Comparison of ENCODE assay signal across 8 cellular contexts in genomic region chr6:103122766-103123601, GRCh38.
DNase-seq lines count a peak whose midpoint lies in the region; ATAC-seq, FAIRE-seq and TF ChIP-seq lines count a peak whose summit lies in the region.

No MANE protein-coding gene starts in this region.

- H3K4me1 Mint-ChIP-seq in neural crest cell = no peaks in the 10 kb centered on the region
- no peaks in the 10 kb centered on the region for H3K4me1 Mint-ChIP-seq in effector memory CD8-positive, alpha-beta T cell (ENCODE audit: low read depth in 2 of 2)

- H4K5ac ChIP-seq in H1 (ENCODE audit: insufficient read length, low read depth, low read length) = no peak overlapping the region

- DNase-seq in D721Med (ENCODE audit: insufficient read length, low spot score) (no peak), KBM-7 (peak; percentile 51), H1 (ENCODE audit: low read depth in 1 of 2, low spot score in 2 of 2) (peak; percentile 56 to 88), neural crest cell (ENCODE audit: low read depth, low spot score) (peak; percentile 76), ovary (no peak)
- no peak for DNase-seq in effector memory CD8-positive, alpha-beta T cell

- H3K27me3 ChIP-seq in OCI-LY1 (ENCODE audit: insufficient read depth, low read length) (no peaks in the 10 kb centered on the region), H1 (replicated peaks in 1 of 4; ENCODE audit: control insufficient read depth in 3 of 4, extremely low read depth in 1 of 4, insufficient read depth in 3 of 4, low read length in 3 of 4) (no peaks in the 10 kb centered on the region), ovary (no peaks in the 10 kb centered on the region)

- CTCF ChIA-PET in H1 (lab: Charles Lee; ENCODE audit: partially characterized antibody) = interaction anchor here (0.5 to 3.7 kb wide), 27 partner anchors 10 to 1019 kb away, joined by 3 to 23 read pairs (median 3); no protein-coding TSS in a partner anchor

- H3K79me2 ChIP-seq in OCI-LY1 (ENCODE audit: insufficient read depth, low read length) = no peaks in the 10 kb centered on the region
- no peaks in the 10 kb centered on the region for H3K79me2 ChIP-seq in H1 (ENCODE audit: control insufficient read depth in 1 of 2, insufficient read depth in 2 of 2, low read length in 2 of 2)

- H3K9ac ChIP-seq in OCI-LY1 (ENCODE audit: low read length) (no peak overlapping the region), H1 (replicated peaks in 1 of 4; ENCODE audit: extremely low read depth in 1 of 4, low read depth in 3 of 4, low read length in 3 of 4) (no peak overlapping the region)

- WGBS in H1 (ENCODE audit: extremely low coverage in 1 of 2, insufficient coverage in 1 of 2, insufficient read length in 1 of 2, insufficient replicate concordance in 2 of 2, low coverage in 1 of 2, low lambda C conversion rate in 2 of 2, missing lambda C conversion rate in 1 of 2), 2 experiments = 34% methylated on average over 10 of the region's 10 CpGs; no CpG with 5 or more reads in 1 of the 2 experiments
- WGBS in ovary, 3 donors = 34 to 45% (median 34%) methylated on average over 10 of the region's 10 CpGs

- no peak overlapping the region for H3K56ac ChIP-seq in H1 (replicated peaks; ENCODE audit: insufficient read length, low read depth, low read length)

- H2BK120ac ChIP-seq in H1 (replicated peaks; ENCODE audit: low read depth, low read length) = no peak overlapping the region

- FAIRE-seq in D721Med (lab: Jason Lieb, UNC) (no peak), H1 (lab: Jason Lieb, UNC) (peak; percentile 78)

- no peak overlapping the region for H4K8ac ChIP-seq in H1 (ENCODE audit: extremely low read depth, insufficient read depth, low read length)

- no peak overlapping the region for H3K27ac ChIP-seq in OCI-LY1 (ENCODE audit: low read depth, low read length, poor library complexity, severe bottlenecking)
- no peak overlapping the region for H3K27ac ChIP-seq in H1 (ENCODE audit: low read depth, low read length)
- no peak overlapping the region for H3K27ac ChIP-seq in ovary

- no peak overlapping the region for H2BK5ac ChIP-seq in H1 (ENCODE audit: low read depth, low read length)

- no peaks in the 10 kb centered on the region for H3K23me2 ChIP-seq in H1 (ENCODE audit: low read depth, low read length)

- no peak overlapping the region for H2BK20ac ChIP-seq in H1 (ENCODE audit: low read length)

- no peak overlapping the region for H3K4ac ChIP-seq in H1 (replicated peaks; ENCODE audit: insufficient read length, low read depth, low read length)

- no peaks in the 10 kb centered on the region for H3K79me1 ChIP-seq in H1 (ENCODE audit: low read depth, low read length)

- H3K4me3 Mint-ChIP-seq in neural crest cell = no peak overlapping the region
- H3K4me3 Mint-ChIP-seq in effector memory CD8-positive, alpha-beta T cell = no peak overlapping the region

- H3K4me2 ChIP-seq in OCI-LY1 (ENCODE audit: low read length) (no peak overlapping the region), H1 (ENCODE audit: insufficient read depth in 1 of 2, low read depth in 2 of 2, low read length in 2 of 2) (no peak overlapping the region; a peak in 1 of 4 replicates)

- in situ Hi-C loops in KBM-7 (cut with MboI; ENCODE audit: low pct_unique_long_range_greater_than_20kb, low sequenced_read_pairs) = no loop called here

- H2BK12ac ChIP-seq in H1 (ENCODE audit: low read depth, low read length) = no peak overlapping the region

- H4K20me1 ChIP-seq in OCI-LY1 (ENCODE audit: insufficient read depth, low read length) (no peaks in the 10 kb centered on the region), H1 (replicated peaks in 1 of 2; ENCODE audit: control insufficient read depth in 1 of 2, insufficient read depth in 2 of 2, low read length in 2 of 2) (no peaks in the 10 kb centered on the region)

- TF ChIP-seq EP300 in H1 (IDR thresholded peaks at IDR 0.05; ENCODE audit: borderline replicate concordance in 1 of 2, low read depth in 2 of 2, low read length in 2 of 2) (no peak), ovary (IDR thresholded peaks at IDR 0.05) (no peak)

- no peaks in the 10 kb centered on the region for H3K9me3 Mint-ChIP-seq in neural crest cell
- peaks cover 0 to 7% of the 10 kb centered on the region in 2 donors for H3K9me3 Mint-ChIP-seq in effector memory CD8-positive, alpha-beta T cell

- H2AFZ ChIP-seq in OCI-LY1 (ENCODE audit: low read length) = peak overlapping the region; percentile 76; the same call in 1 of the 2 replicates
- H2AFZ ChIP-seq in H1 (ENCODE audit: low read length) = peak overlapping the region; percentile 95

- ATAC-seq in GM21367 (IDR thresholded peaks at IDR 0.05; ENCODE audit: unreplicated experiment) = peak; percentile 51
- no peak for ATAC-seq in effector memory CD8-positive, alpha-beta T cell (replicated peaks)

- H3K9me3 ChIP-seq in OCI-LY1 (ENCODE audit: low read length) = no peaks in the 10 kb centered on the region
- 0 out of 4 replicates have a peak, but pooled peaks cover 0 to 2% of the 10 kb centered on the region in 2 experiments for H3K9me3 ChIP-seq in H1 (ENCODE audit: insufficient read depth in 2 of 2, low read depth in 1 of 2, low read length in 1 of 2)
- no peaks in the 10 kb centered on the region for H3K9me3 ChIP-seq in ovary

- peak; percentile 92 to 94 for TF ChIP-seq RAD21 in H1 (IDR thresholded peaks at IDR 0.05 in 1 of 2, conservative IDR thresholded peaks at IDR 0.05 in 1 of 2; ENCODE audit: low read depth in 2 of 2, low read length in 2 of 2)

- no peaks in the 10 kb centered on the region for H3K36me3 Mint-ChIP-seq in neural crest cell (ENCODE audit: low read depth)
- no peaks in the 10 kb centered on the region for H3K36me3 Mint-ChIP-seq in effector memory CD8-positive, alpha-beta T cell (ENCODE audit: insufficient read depth)

- peak; percentile 70 for TF ChIP-seq CTCF in D721Med (IDR thresholded peaks at IDR 0.05; ENCODE audit: insufficient read depth, missing control alignments)
- peak; percentile 80 for TF ChIP-seq CTCF in OCI-LY1 (IDR thresholded peaks at IDR 0.05; ENCODE audit: low read length)
- peak; percentile 59 to 78 (median 69) for TF ChIP-seq CTCF in H1 (IDR thresholded peaks at IDR 0.05; ENCODE audit: control extremely low read depth in 1 of 3, insufficient read depth in 1 of 3, low read depth in 1 of 3, low read length in 3 of 3)
- TF ChIP-seq CTCF in neural crest cell (conservative IDR thresholded peaks at IDR 0.05) = peak; percentile 76
- TF ChIP-seq CTCF in ovary (IDR thresholded peaks at IDR 0.05) = no peak

- H3K9me2 ChIP-seq in OCI-LY1 (ENCODE audit: low read depth, low read length) = no peaks in the 10 kb centered on the region

- H3K23ac ChIP-seq in H1 (ENCODE audit: insufficient read length) = no peak overlapping the region

- POLR2A ChIA-PET in H1 (lab: Charles Lee; ENCODE audit: partially characterized antibody) = no interaction called here

- no peak overlapping the region for H2AK5ac ChIP-seq in H1 (ENCODE audit: low read depth, low read length)

- H3K27me3 Mint-ChIP-seq in neural crest cell (ENCODE audit: low read depth) = no peaks in the 10 kb centered on the region
- H3K27me3 Mint-ChIP-seq in effector memory CD8-positive, alpha-beta T cell = no peaks in the 10 kb centered on the region

- no peak overlapping the region for H4K91ac ChIP-seq in H1 (replicated peaks; ENCODE audit: insufficient read length, low read length)

- H3K36me3 ChIP-seq in OCI-LY1 (ENCODE audit: insufficient read depth, low read length) (no peaks in the 10 kb centered on the region), H1 (ENCODE audit: control insufficient read depth in 2 of 4, insufficient read depth in 4 of 4, low read length in 3 of 4) (no peaks in the 10 kb centered on the region), ovary (no peaks in the 10 kb centered on the region)

- H3K4me1 ChIP-seq in OCI-LY1 (ENCODE audit: insufficient read depth, low read length, severe bottlenecking) (peaks cover 14% of the 10 kb centered on the region), H1 (replicated peaks in 1 of 4; ENCODE audit: control insufficient read depth in 3 of 4, insufficient read depth in 4 of 4, low read length in 3 of 4) (no peaks in the 10 kb centered on the region; a peak in 1 of 7 replicates), ovary (ENCODE audit: insufficient read depth) (no peaks in the 10 kb centered on the region)

- H3K27ac Mint-ChIP-seq in neural crest cell (ENCODE audit: unreplicated experiment) = no peak overlapping the region
- H3K27ac Mint-ChIP-seq in effector memory CD8-positive, alpha-beta T cell = no peak overlapping the region

- no peak overlapping the region for H3K18ac ChIP-seq in H1 (ENCODE audit: extremely low read depth, low read length)

- intact Hi-C loops in ovary (cut with DNase I) = no loop called here

- no peak overlapping the region for H3K4me3 ChIP-seq in OCI-LY1 (ENCODE audit: low read depth, low read length, poor library complexity, severe bottlenecking)
- no peak overlapping the region for H3K4me3 ChIP-seq in H1 (ENCODE audit: extremely low read depth in 1 of 4, insufficient read depth in 2 of 4, low read depth in 3 of 4, low read length in 4 of 4)
- no peak overlapping the region for H3K4me3 ChIP-seq in ovary

- no peaks in the 10 kb centered on the region for H3F3A ChIP-seq in OCI-LY1 (ENCODE audit: insufficient read depth, low read length)

- TF ChIP-seq POLR2A in H1 (IDR thresholded peaks at IDR 0.05; ENCODE audit: control extremely low read depth in 1 of 2, low read depth in 2 of 2, low read length in 2 of 2) = no peak
- TF ChIP-seq POLR2A in ovary (IDR thresholded peaks at IDR 0.05) = no peak

- H3K14ac ChIP-seq in H1 (ENCODE audit: insufficient read length) = no peak overlapping the region

- no peak overlapping the region for H2BK15ac ChIP-seq in H1 (ENCODE audit: low read length)

TF ChIP-seq in H1, 55 proteins besides CTCF, POLR2A, EP300 and RAD21:
- TF ChIP-seq BACH1 (IDR thresholded peaks at IDR 0.05; ENCODE audit: low read length) = peak; percentile 24; the same call in 1 of the 2 replicates
- TF ChIP-seq, protein P1, sequence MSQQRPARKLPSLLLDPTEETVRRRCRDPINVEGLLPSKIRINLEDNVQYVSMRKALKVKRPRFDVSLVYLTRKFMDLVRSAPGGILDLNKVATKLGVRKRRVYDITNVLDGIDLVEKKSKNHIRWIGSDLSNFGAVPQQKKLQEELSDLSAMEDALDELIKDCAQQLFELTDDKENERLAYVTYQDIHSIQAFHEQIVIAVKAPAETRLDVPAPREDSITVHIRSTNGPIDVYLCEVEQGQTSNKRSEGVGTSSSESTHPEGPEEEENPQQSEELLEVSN (IDR thresholded peaks at IDR 0.05) = peak; percentile 28; the same call in 1 of the 2 replicates
- no peak for TF ChIP-seq POU5F1 (IDR thresholded peaks at IDR 0.05; ENCODE audit: low read depth, low read length)
- TF ChIP-seq TEAD4 (IDR thresholded peaks at IDR 0.05; ENCODE audit: low read depth, low read length) = 0 out of 2 replicates have a peak, but pooled peaks have one; percentile 14
- TF ChIP-seq YY1 (IDR thresholded peaks at IDR 0.05; ENCODE audit: low read depth, low read length) = peak; percentile 52; the same call in 1 of the 2 replicates
- TF ChIP-seq NANOG (IDR thresholded peaks at IDR 0.05; ENCODE audit: insufficient read depth, low read depth, low read length, poor library complexity, severe bottlenecking) = peak; percentile 57

Comparison
In these comparisons a context has a peak if more than half of its experiments do, and no peak if none do; other contexts are left out.
1. DNase-seq: peak in KBM-7 (single experiment), H1 (2 of 2) and neural crest cell (single experiment); none in D721Med (single experiment), ovary (0 of 5) and effector memory CD8-positive, alpha-beta T cell (0 of 3).
2. CTCF ChIP-seq: peak in D721Med (single experiment), OCI-LY1 (single experiment), H1 (3 of 3) and neural crest cell (single experiment); none in ovary (0 of 3).